Comparison of ENCODE assay signal across 31 cellular contexts in genomic region chr1:111819566-111819965, GRCh38.
"Had no signal": no experiment of that assay in that cellular context is flagged by ENCODE, and none has a peak within 500 bp of the region (broad histone marks: within the 10 kb centered on the region; RNA-seq: fewer than 3 reads in every experiment).

No MANE protein-coding gene starts in this region.

- DNase-seq: activated effector memory CD4-positive, alpha-beta T cell treated with anti-CD3 and anti-CD28 coated beads, Interleukin-2, amount 50 U/mL, for 16 hours; activated effector memory CD4-positive, alpha-beta T cell treated with Interleukin-2 at 50 U/mL for 16 hours; activated gamma-delta T cell; activated gamma-delta T cell treated with Interleukin-2 at 50 U/mL for 16 hours; activated naive CD4-positive, alpha-beta T cell; activated naive CD4-positive, alpha-beta T cell treated with anti-CD3 and anti-CD28 coated beads for 36 hours; activated naive CD4-positive, alpha-beta T cell treated with anti-CD3 and anti-CD28 coated beads, Interleukin-2, amount 10 ng/mL, durations not matched to agents 7 days and 5 days; activated naive CD4-positive, alpha-beta T cell treated with anti-CD3 and anti-CD28 coated beads, Interleukin-2, amount 50 U/mL, for 16 hours; activated naive CD4-positive, alpha-beta T cell treated with Interleukin-2 at 50 U/mL for 16 hours; activated naive CD8-positive, alpha-beta T cell treated with anti-CD3 and anti-CD28 coated beads for 36 hours; activated naive CD8-positive, alpha-beta T cell treated with anti-CD3 and anti-CD28 coated beads, Interleukin-2, amount 10 ng/mL, durations not matched to agents 7 days and 5 days; activated naive CD8-positive, alpha-beta T cell treated with anti-CD3 and anti-CD28 coated beads, Interleukin-2, amount 50 U/mL, for 24 hours; activated T-cell treated with anti-CD3 and anti-CD28 coated beads, Interleukin-2, amount 50 U/mL, for 1 hour; activated T-cell treated with anti-CD3 and anti-CD28 coated beads, Interleukin-2, amount 50 U/mL, for 24 hours; activated T-cell treated with anti-CD3 and anti-CD28 coated beads, Interleukin-2, amount 50 U/mL, for 4 hours; activated T-cell treated with anti-CD3 and anti-CD28 coated beads, Interleukin-2, amount 50 U/mL, for 48 hours; activated T-cell treated with anti-CD3 and anti-CD28 coated beads, Interleukin-2, amount 50 U/mL, for 72 hours; adrenal gland; amniotic stem cell; amygdala; aorta; body of pancreas; brain microvascular endothelial cell; caudate nucleus; central memory CD4-positive, alpha-beta T cell; cerebellar nuclear complex had no signal

- H3K27me3 ChIP-seq: adrenal gland, ascending aorta, body of pancreas, brain microvascular endothelial cell, breast epithelium had no signal

- H3K4me3 ChIP-seq: adrenal gland, ascending aorta, body of pancreas, breast epithelium, cardiac muscle cell had no signal

- ATAC-seq: activated naive CD4-positive, alpha-beta T cell treated with anti-CD3 and anti-CD28 coated beads, Interleukin-2, amount 50 U/mL, for 72 hours; activated naive CD8-positive, alpha-beta T cell treated with anti-CD3 and anti-CD28 coated beads, Interleukin-2, amount 50 U/mL, for 24 hours; activated T-cell treated with anti-CD3 and anti-CD28 coated beads, Interleukin-2, amount 50 U/mL, for 4 hours; activated T-cell treated with anti-CD3 and anti-CD28 coated beads, Interleukin-2, amount 50 U/mL, for 72 hours; activated T-helper 17 cell treated with anti-CD3 and anti-CD28 coated beads, Interleukin-2, amount 50 U/mL, for 72 hours; body of pancreas had no signal

- H3K27ac ChIP-seq: adrenal gland, ascending aorta, body of pancreas, brain microvascular endothelial cell, breast epithelium, cardiac muscle cell had no signal
